Comparison of ENCODE assay signal across 8 cellular contexts in the genomic region with DNA sequence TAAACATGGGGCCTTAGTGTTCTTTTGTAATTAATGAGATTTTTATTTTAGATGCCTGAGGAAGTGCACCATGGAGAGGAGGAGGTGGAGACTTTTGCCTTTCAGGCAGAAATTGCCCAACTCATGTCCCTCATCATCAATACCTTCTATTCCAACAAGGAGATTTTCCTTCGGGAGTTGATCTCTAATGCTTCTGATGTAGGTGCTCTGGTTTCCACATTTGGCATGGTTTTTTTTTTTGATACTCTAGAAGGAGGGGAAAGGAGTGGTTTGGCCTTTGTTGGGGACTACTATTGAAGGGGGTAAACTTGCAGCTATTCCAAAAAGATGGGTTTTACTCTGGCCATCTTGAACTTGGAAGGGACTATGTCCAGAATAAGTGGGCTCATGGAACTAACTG. TPM values are rescaled to one million over a fixed set of nuclear protein-coding genes. Genes with fewer than 3 reads are reported as not detected.
DNase-seq lines count a peak whose midpoint lies in the region; ATAC-seq and TF ChIP-seq lines count a peak whose summit lies in the region.

No MANE protein-coding gene starts in this region.

- TF ChIP-seq CTCF in AG10803 (conservative IDR thresholded peaks at IDR 0.05; ENCODE audit: low read length) (no peak), LNCaP clone FGC (IDR thresholded peaks at IDR 0.05; ENCODE audit: control insufficient read depth, extremely low read depth, insufficient read depth) (no peak), colonic mucosa (IDR thresholded peaks at IDR 0.05) (no peak)

- H3K36me3 ChIP-seq in colonic mucosa (peaks cover 22% of the 10 kb centered on the region), aorta (ENCODE audit: control insufficient read depth in 1 of 2, insufficient read depth in 2 of 2, low read length in 1 of 2) (peaks cover 7% of the 10 kb centered on the region in 2 donors)

- H3K27me3 Mint-ChIP-seq in naive thymus-derived CD8-positive, alpha-beta T cell = peaks cover 0 to 3% (median 0%) of the 10 kb centered on the region in 5 donors

- H3K27me3 ChIP-seq in colonic mucosa (no peaks in the 10 kb centered on the region), aorta (ENCODE audit: control insufficient read depth in 1 of 2, insufficient read depth in 2 of 2, low read length in 1 of 2) (no peaks in the 10 kb centered on the region)

- H3K4me1 ChIP-seq in colonic mucosa (peaks cover 4% of the 10 kb centered on the region), aorta (ENCODE audit: control insufficient read depth in 1 of 2, insufficient read depth in 2 of 2, low read length in 2 of 2) (no peaks in the 10 kb centered on the region)

- H3K36me3 Mint-ChIP-seq in naive thymus-derived CD8-positive, alpha-beta T cell = peaks cover 13 to 60% (median 33%) of the 10 kb centered on the region in 3 donors

- H3K27ac ChIP-seq in colonic mucosa (peak overlapping the region; percentile 97), aorta (ENCODE audit: low read depth in 1 of 2, low read length in 2 of 2) (no peak overlapping the region)

- peak overlapping the region; percentile 43 to 100 (median 97) for H3K27ac Mint-ChIP-seq in naive thymus-derived CD8-positive, alpha-beta T cell

- WGBS in aorta, 2 donors = 21 to 31% methylated on average over 1 of the region's 1 CpG

- no peak for DNase-seq in AG10803 (ENCODE audit: low read depth)
- no peak for DNase-seq in LNCaP clone FGC (ENCODE audit: low read depth)
- DNase-seq in colonic mucosa = no peak
- no peak for DNase-seq in naive thymus-derived CD8-positive, alpha-beta T cell
- DNase-seq in left colon = no peak
- DNase-seq in nucleus accumbens (lab: John Stamatoyannopoulos, UW) = no peak
- DNase-seq in aorta = no peak
- DNase-seq in OCI-M2 (lab: John Stamatoyannopoulos, UW; ENCODE audit: unreplicated experiment) = no peak

- intact Hi-C loops in colonic mucosa (cut with DNase I) (no loop called here), left colon (cut with DNase I, micrococcal nuclease) (no loop called here), aorta (cut with DNase I) (loop anchor here in 1 of 2 donors (10.0 kb wide), 1 partner anchor 474 kb away; a partner anchor contains a TSS)

- H3K9me3 ChIP-seq in colonic mucosa = no peaks in the 10 kb centered on the region
- no peaks in the 10 kb centered on the region for H3K9me3 ChIP-seq in aorta (ENCODE audit: control insufficient read depth, low read length)

- H3K4me3 ChIP-seq in AG10803 (ENCODE audit: low read length) (peak overlapping the region; percentile 100), LNCaP clone FGC (ENCODE audit: low read depth, low read length) (peak overlapping the region; percentile 93), colonic mucosa (peak overlapping the region; percentile 91), aorta (ENCODE audit: low read length in 2 of 2) (peak overlapping the region in 1 of 2 donors; percentile 97)

- POLR2A ChIA-PET in naive thymus-derived CD8-positive, alpha-beta T cell (lab: Charles Lee) = interaction anchor here (1.0 to 6.1 kb wide), 7 partner anchors 8 to 24 kb away, joined by 3 to 156 read pairs (median 27); a partner anchor contains a TSS

- H3K4me1 Mint-ChIP-seq in naive thymus-derived CD8-positive, alpha-beta T cell = peaks cover 41 to 71% (median 65%) of the 10 kb centered on the region in 4 donors

- H3K4me3 Mint-ChIP-seq in naive thymus-derived CD8-positive, alpha-beta T cell = peak overlapping the region; percentile 90 to 100 (median 98)

- H3K9me3 Mint-ChIP-seq in naive thymus-derived CD8-positive, alpha-beta T cell = peaks cover 0 to 4% (median 0%) of the 10 kb centered on the region in 9 donors

- H3K9ac ChIP-seq in colonic mucosa (ENCODE audit: low read depth in 2 of 2, low read length in 2 of 2) = peak overlapping the region in 1 of 2 donors; percentile 100

- ATAC-seq in naive thymus-derived CD8-positive, alpha-beta T cell = no peak
- ATAC-seq in left colon (no peak), aorta (ENCODE audit: low FRiP score) (no peak)

RNA-seq across cellular contexts. Expression of a gene that starts 1.7 kb away (rescaled TPM):
- 1,000 to 10,000 TPM in 1 of 2 donors, 100 to 1,000 TPM in 1; 409 to 1,163 TPM for total RNA-seq in colonic mucosa
- total RNA-seq in naive thymus-derived CD8-positive, alpha-beta T cell = 100 to 1,000 TPM; 480 to 502 TPM
- polyA plus RNA-seq in naive thymus-derived CD8-positive, alpha-beta T cell = 100 to 1,000 TPM; 420 to 607 (median 518) TPM
- total RNA-seq in left colon = 100 to 1,000 TPM; 278 to 329 TPM
- 100 to 1,000 TPM; 490 to 636 TPM for total RNA-seq in aorta
- polyA plus RNA-seq in aorta = 100 to 1,000 TPM; 385 to 391 TPM

RNA-seq across cellular contexts. Expression of a gene that starts 8.7 kb away (rescaled TPM):
- total RNA-seq in colonic mucosa = 10 to 100 TPM; 42.7 to 52.2 TPM
- total RNA-seq in naive thymus-derived CD8-positive, alpha-beta T cell = 10 to 100 TPM; 18.0 to 18.3 TPM
- polyA plus RNA-seq in naive thymus-derived CD8-positive, alpha-beta T cell = 10 to 100 TPM; 31.9 to 40.1 (median 39.0) TPM
- total RNA-seq in left colon = 10 to 100 TPM; 34.9 to 43.5 TPM
- 10 to 100 TPM; 23.4 to 26.0 TPM for total RNA-seq in aorta
- 10 to 100 TPM; 10.6 to 27.7 TPM for polyA plus RNA-seq in aorta

RNA-seq across cellular contexts. Expression of a gene that starts 16.8 kb away (rescaled TPM):
- 10 to 100 TPM; 11.9 to 18.8 TPM for total RNA-seq in colonic mucosa
- total RNA-seq in naive thymus-derived CD8-positive, alpha-beta T cell = 10 to 100 TPM; 11.4 to 14.4 TPM
- 1 to 10 TPM; 2.7 to 4.1 (median 3.6) TPM for polyA plus RNA-seq in naive thymus-derived CD8-positive, alpha-beta T cell
- 10 to 100 TPM in 1 of 2 donors, 1 to 10 TPM in 1; 9.6 to 15.3 TPM for total RNA-seq in left colon
- total RNA-seq in aorta = 10 to 100 TPM in 1 of 2 donors, 1 to 10 TPM in 1; 5.4 to 10.9 TPM
- polyA plus RNA-seq in aorta = 1 to 10 TPM; 3.5 to 4.4 TPM

RNA-seq across cellular contexts. Expression of a gene that starts 21.7 kb away (rescaled TPM):
- total RNA-seq in colonic mucosa (under 1 TPM; 0.12 to 0.19 TPM), left colon (under 1 TPM; 0.21 to 0.31 TPM), aorta (not detected)
- total RNA-seq in naive thymus-derived CD8-positive, alpha-beta T cell = not detected
- polyA plus RNA-seq in naive thymus-derived CD8-positive, alpha-beta T cell = not detected
- not detected for polyA plus RNA-seq in aorta

RNA-seq across cellular contexts. Expression of a gene that starts 25.2 kb away (rescaled TPM):
- total RNA-seq in colonic mucosa = 10 to 100 TPM; 17.0 to 19.1 TPM
- total RNA-seq in naive thymus-derived CD8-positive, alpha-beta T cell = 1 to 10 TPM; 1.3 to 2.3 TPM
- polyA plus RNA-seq in naive thymus-derived CD8-positive, alpha-beta T cell = 1 to 10 TPM; 2.0 to 2.6 (median 2.5) TPM
- 10 to 100 TPM; 13.0 to 22.8 TPM for total RNA-seq in left colon
- 100 to 1,000 TPM; 121 to 142 TPM for total RNA-seq in aorta
- polyA plus RNA-seq in aorta = 100 to 1,000 TPM in 1 of 2 donors, 10 to 100 TPM in 1; 38.3 to 120 TPM
